ENCODE assay signal across 33 cellular contexts in genomic region chr1:216553040-216553439, GRCh38.
"Had no signal": no experiment of that assay in that cellular context is flagged by ENCODE, and none has a peak within 500 bp of the region (broad histone marks: within the 10 kb centered on the region; RNA-seq: fewer than 3 reads in every experiment).

No MANE protein-coding gene starts in this region.

- H3K4me1 ChIP-seq: body of pancreas, esophagus squamous epithelium, gastroesophageal sphincter, heart right ventricle had no signal

- H3K27me3 Mint-ChIP-seq: activated CD4-positive, alpha-beta memory T cell treated with anti-CD3 and anti-CD28 coated beads for 36 hours; activated CD4-positive, alpha-beta T cell treated with anti-CD3 and anti-CD28 coated beads for 36 hours; activated CD4-positive, alpha-beta T cell treated with anti-CD3 and anti-CD28 coated beads, Interleukin-2, amount 10 ng/mL, durations not matched to agents 24 days and 14 days; activated CD8-positive, alpha-beta memory T cell treated with anti-CD3 and anti-CD28 coated beads, Interleukin-2, amount 10 ng/mL, durations not matched to agents 7 days and 5 days; activated naive CD4-positive, alpha-beta T cell treated with anti-CD3 and anti-CD28 coated beads, Interleukin-2, amount 50 U/mL, for 24 hours; activated naive CD8-positive, alpha-beta T cell treated with anti-CD3 and anti-CD28 coated beads for 36 hours; activated naive CD8-positive, alpha-beta T cell treated with anti-CD3 and anti-CD28 coated beads, Interleukin-2, amount 50 U/mL, for 24 hours; effector memory CD8-positive, alpha-beta T cell had no signal

- H3K27ac ChIP-seq: adrenal gland, body of pancreas, epithelial cell of prostate, esophagus squamous epithelium, gastroesophageal sphincter, heart right ventricle, VCaP had no signal

- H3K9me3 ChIP-seq: adrenal gland, body of pancreas, esophagus squamous epithelium, gastroesophageal sphincter, heart right ventricle had no signal

- ATAC-seq: activated CD4-positive, alpha-beta T cell treated with anti-CD3 and anti-CD28 coated beads for 36 hours; activated CD8-positive, alpha-beta memory T cell treated with anti-CD3 and anti-CD28 coated beads, Interleukin-2, amount 10 ng/mL, durations not matched to agents 7 days and 5 days; activated CD8-positive, alpha-beta T cell treated with anti-CD3 and anti-CD28 coated beads, Interleukin-2, amount 10 ng/mL, durations not matched to agents 7 days and 5 days; activated naive CD8-positive, alpha-beta T cell treated with anti-CD3 and anti-CD28 coated beads, Interleukin-2, amount 50 U/mL, for 24 hours; body of pancreas; effector memory CD8-positive, alpha-beta T cell; gastroesophageal sphincter; heart right ventricle had no signal

- H3K27me3 ChIP-seq: adrenal gland, body of pancreas, esophagus squamous epithelium, gastroesophageal sphincter had no signal

- DNase-seq: activated CD4-positive, alpha-beta memory T cell treated with anti-CD3 and anti-CD28 coated beads for 36 hours; activated CD4-positive, alpha-beta T cell treated with anti-CD3 and anti-CD28 coated beads for 36 hours; activated CD4-positive, alpha-beta T cell treated with anti-CD3 and anti-CD28 coated beads, Interleukin-2, amount 10 ng/mL, durations not matched to agents 24 days and 14 days; activated CD4-positive, CD25-positive, alpha-beta regulatory T cell; activated CD4-positive, CD25-positive, alpha-beta regulatory T cell treated with anti-CD3 and anti-CD28 coated beads, Interleukin-2, amount 50 U/mL, for 72 hours; activated CD8-positive, alpha-beta memory T cell treated with anti-CD3 and anti-CD28 coated beads, Interleukin-2, amount 10 ng/mL, durations not matched to agents 7 days and 5 days; activated CD8-positive, alpha-beta memory T cell treated with anti-CD3 and anti-CD28 coated beads, Interleukin-2, amount 50 U/mL, for 4 hours; activated CD8-positive, alpha-beta T cell treated with anti-CD3 and anti-CD28 coated beads, Interleukin-2, amount 10 ng/mL, durations not matched to agents 7 days and 5 days; activated effector memory CD4-positive, alpha-beta T cell treated with anti-CD3 and anti-CD28 coated beads, Interleukin-2, amount 50 U/mL, for 16 hours; activated naive CD4-positive, alpha-beta T cell treated with anti-CD3 and anti-CD28 coated beads for 36 hours; activated naive CD8-positive, alpha-beta T cell treated with anti-CD3 and anti-CD28 coated beads for 36 hours; activated naive CD8-positive, alpha-beta T cell treated with anti-CD3 and anti-CD28 coated beads, Interleukin-2, amount 50 U/mL, for 24 hours; activated T-cell treated with anti-CD3 and anti-CD28 coated beads, Interleukin-2, amount 50 U/mL, for 1 hour; activated T-cell treated with anti-CD3 and anti-CD28 coated beads, Interleukin-2, amount 50 U/mL, for 48 hours; adrenal gland; amygdala; aorta; body of pancreas; caudate nucleus; cortex of kidney; dermis blood vessel endothelial cell; effector CD4-positive, alpha-beta T cell; effector memory CD8-positive, alpha-beta T cell; esophagus squamous epithelium; foreskin melanocyte; heart right ventricle; T-helper 2 cell had no signal

- H3K4me1 Mint-ChIP-seq: activated CD4-positive, alpha-beta T cell treated with anti-CD3 and anti-CD28 coated beads for 36 hours; activated CD4-positive, alpha-beta T cell treated with anti-CD3 and anti-CD28 coated beads, Interleukin-2, amount 10 ng/mL, durations not matched to agents 24 days and 14 days; activated CD8-positive, alpha-beta memory T cell treated with anti-CD3 and anti-CD28 coated beads, Interleukin-2, amount 10 ng/mL, durations not matched to agents 7 days and 5 days; activated naive CD4-positive, alpha-beta T cell treated with anti-CD3 and anti-CD28 coated beads, Interleukin-2, amount 50 U/mL, for 24 hours; activated naive CD8-positive, alpha-beta T cell treated with anti-CD3 and anti-CD28 coated beads for 36 hours; activated naive CD8-positive, alpha-beta T cell treated with anti-CD3 and anti-CD28 coated beads, Interleukin-2, amount 50 U/mL, for 24 hours had no signal

- H3K36me3 ChIP-seq: adrenal gland, esophagus squamous epithelium, gastroesophageal sphincter, heart right ventricle had no signal

- H3K4me3 Mint-ChIP-seq: activated CD4-positive, alpha-beta memory T cell treated with anti-CD3 and anti-CD28 coated beads for 36 hours; activated CD4-positive, alpha-beta T cell treated with anti-CD3 and anti-CD28 coated beads for 36 hours; activated CD4-positive, alpha-beta T cell treated with anti-CD3 and anti-CD28 coated beads, Interleukin-2, amount 10 ng/mL, durations not matched to agents 24 days and 14 days; activated CD8-positive, alpha-beta memory T cell treated with anti-CD3 and anti-CD28 coated beads, Interleukin-2, amount 10 ng/mL, durations not matched to agents 7 days and 5 days; activated CD8-positive, alpha-beta T cell treated with anti-CD3 and anti-CD28 coated beads, Interleukin-2, amount 10 ng/mL, durations not matched to agents 7 days and 5 days; activated naive CD4-positive, alpha-beta T cell treated with anti-CD3 and anti-CD28 coated beads for 36 hours; activated naive CD4-positive, alpha-beta T cell treated with anti-CD3 and anti-CD28 coated beads, Interleukin-2, amount 50 U/mL, for 24 hours; activated naive CD8-positive, alpha-beta T cell treated with anti-CD3 and anti-CD28 coated beads for 36 hours; activated naive CD8-positive, alpha-beta T cell treated with anti-CD3 and anti-CD28 coated beads, Interleukin-2, amount 50 U/mL, for 24 hours; activated T-helper 1 cell treated with anti-CD3 and anti-CD28 coated beads, Interleukin-12 subunit alpha, Interleukin-12 subunit beta, Interleukin-2, Interleukin-4 antibody, amounts not matched to agents 30 ng/mL and 10 ng/mL and 1 ng/mL, durations not matched to agents 14 hours and 24 hours and 36 hours; effector memory CD8-positive, alpha-beta T cell had no signal

- H3K9me3 Mint-ChIP-seq: activated CD4-positive, alpha-beta T cell treated with anti-CD3 and anti-CD28 coated beads, Interleukin-2, amount 10 ng/mL, durations not matched to agents 24 days and 14 days; activated naive CD4-positive, alpha-beta T cell treated with anti-CD3 and anti-CD28 coated beads for 36 hours; activated naive CD8-positive, alpha-beta T cell treated with anti-CD3 and anti-CD28 coated beads, Interleukin-2, amount 50 U/mL, for 24 hours; activated T-helper 1 cell treated with anti-CD3 and anti-CD28 coated beads, Interleukin-12 subunit alpha, Interleukin-12 subunit beta, Interleukin-2, Interleukin-4 antibody, amounts not matched to agents 30 ng/mL and 10 ng/mL and 1 ng/mL, durations not matched to agents 14 hours and 24 hours and 36 hours; activated T-helper 2 cell treated with anti-CD3 and anti-CD28 coated beads, Interferon-gamma antibody, Interleukin-2, Interleukin-4, amounts not matched to agents 10 μg/mL and 5 μg/mL and 100 μg/mL, durations not matched to agents 14 hours and 24 hours and 36 hours had no signal

- H3K36me3 Mint-ChIP-seq: activated CD4-positive, alpha-beta memory T cell treated with anti-CD3 and anti-CD28 coated beads for 36 hours; activated CD8-positive, alpha-beta memory T cell treated with anti-CD3 and anti-CD28 coated beads, Interleukin-2, amount 10 ng/mL, durations not matched to agents 7 days and 5 days; activated naive CD4-positive, alpha-beta T cell treated with anti-CD3 and anti-CD28 coated beads, Interleukin-2, amount 50 U/mL, for 24 hours; activated naive CD8-positive, alpha-beta T cell treated with anti-CD3 and anti-CD28 coated beads for 36 hours had no signal

- H3K4me3 ChIP-seq: adrenal gland, body of pancreas, esophagus squamous epithelium, gastroesophageal sphincter, heart right ventricle had no signal

- H3K27ac Mint-ChIP-seq: activated CD4-positive, alpha-beta memory T cell treated with anti-CD3 and anti-CD28 coated beads for 36 hours; activated CD4-positive, alpha-beta T cell treated with anti-CD3 and anti-CD28 coated beads for 36 hours; activated CD4-positive, alpha-beta T cell treated with anti-CD3 and anti-CD28 coated beads, Interleukin-2, amount 10 ng/mL, durations not matched to agents 24 days and 14 days; activated CD8-positive, alpha-beta memory T cell treated with anti-CD3 and anti-CD28 coated beads, Interleukin-2, amount 10 ng/mL, durations not matched to agents 7 days and 5 days; activated CD8-positive, alpha-beta T cell treated with anti-CD3 and anti-CD28 coated beads, Interleukin-2, amount 10 ng/mL, durations not matched to agents 7 days and 5 days; activated naive CD4-positive, alpha-beta T cell treated with anti-CD3 and anti-CD28 coated beads for 36 hours; activated naive CD4-positive, alpha-beta T cell treated with anti-CD3 and anti-CD28 coated beads, Interleukin-2, amount 50 U/mL, for 24 hours; activated naive CD8-positive, alpha-beta T cell treated with anti-CD3 and anti-CD28 coated beads for 36 hours; activated naive CD8-positive, alpha-beta T cell treated with anti-CD3 and anti-CD28 coated beads, Interleukin-2, amount 50 U/mL, for 24 hours; activated T-helper 1 cell treated with anti-CD3 and anti-CD28 coated beads, Interleukin-12 subunit alpha, Interleukin-12 subunit beta, Interleukin-2, Interleukin-4 antibody, amounts not matched to agents 30 ng/mL and 10 ng/mL and 1 ng/mL, durations not matched to agents 14 hours and 24 hours and 36 hours; activated T-helper 2 cell treated with anti-CD3 and anti-CD28 coated beads, Interferon-gamma antibody, Interleukin-2, Interleukin-4, amounts not matched to agents 10 μg/mL and 5 μg/mL and 100 μg/mL, durations not matched to agents 14 hours and 24 hours and 36 hours; effector memory CD8-positive, alpha-beta T cell had no signal
